17 cellular contexts compared by ENCODE assay signal in the genomic region with DNA sequence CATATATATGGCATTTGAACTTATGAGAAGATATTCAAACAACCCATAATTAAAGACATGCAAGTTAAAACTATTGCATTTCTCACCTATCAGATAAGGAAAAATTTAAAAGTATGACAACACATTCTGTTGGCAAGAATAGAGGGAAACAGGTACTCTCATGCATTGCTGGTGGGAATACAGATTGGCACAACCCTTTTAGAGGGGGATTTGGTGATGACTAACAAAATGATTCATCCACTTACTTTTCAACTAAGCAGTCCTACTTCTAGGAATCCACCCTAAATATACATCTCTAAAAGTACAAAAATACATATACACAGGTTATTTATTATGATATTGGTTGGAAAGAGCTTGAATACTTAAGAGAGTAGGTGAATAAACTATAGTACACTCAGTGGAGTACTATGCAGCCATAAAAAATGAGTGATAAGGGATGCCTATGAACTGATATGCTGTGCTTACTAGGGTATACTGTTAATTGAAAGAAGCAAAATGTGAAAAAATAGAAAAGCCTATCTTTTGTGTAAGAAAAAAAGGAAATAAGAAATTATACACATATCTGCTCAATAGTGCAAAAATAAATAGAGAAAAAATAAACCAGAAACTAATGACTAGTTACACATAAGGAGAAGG. TPM values are rescaled to one million over a fixed set of nuclear protein-coding genes. Genes with fewer than 3 reads are reported as not detected.
DNase-seq lines count a peak whose midpoint lies in the region; ATAC-seq, FAIRE-seq and TF ChIP-seq lines count a peak whose summit lies in the region.
"Had no signal": no experiment of that assay in that cellular context is flagged by ENCODE, and none has a peak within 500 bp of the region (broad histone marks: within the 10 kb centered on the region; RNA-seq: fewer than 3 reads in every experiment).

No MANE protein-coding gene starts in this region.

- peak; percentile 51 for FAIRE-seq in RCC 7860 (lab: Jason Lieb, UNC)
- no peak for FAIRE-seq in bronchial epithelial cell (lab: Jason Lieb, UNC)
- FAIRE-seq: GM12878, GM18507 had no signal

- no peak for TF ChIP-seq POLR2A in HCT116 (IDR thresholded peaks at IDR 0.05; ENCODE audit: borderline replicate concordance, extremely low read depth, insufficient read depth, insufficient read length)

- H3K9me2 ChIP-seq in HCT116 (ENCODE audit: insufficient read depth), result no peaks in the 10 kb centered on the region

- ATAC-seq in HCT116, result no peak
- no peak for ATAC-seq in thoracic aorta (ENCODE audit: insufficient number of reproducible peaks, low FRiP score, low read depth)
- ATAC-seq in GM18858 (IDR thresholded peaks at IDR 0.05; ENCODE audit: unreplicated experiment), result no peak
- ATAC-seq: GM12878 had no signal

- H3K9me3 ChIP-seq in HCT116 (ENCODE audit: control insufficient read depth in 1 of 2, insufficient read depth in 1 of 2, low read depth in 1 of 2, low read length in 2 of 2), result no peaks in the 10 kb centered on the region
- H3K9me3 ChIP-seq in thoracic aorta, result no peaks in the 10 kb centered on the region

- H3K4me1 ChIP-seq in HCT116 (ENCODE audit: control insufficient read depth in 1 of 2, insufficient read depth in 2 of 2, low read length in 2 of 2) (peaks cover 0 to 11% of the 10 kb centered on the region in 2 experiments; a peak in 3 of 4 replicates), thoracic aorta (ENCODE audit: control insufficient read depth in 1 of 2, low read depth in 2 of 2) (peaks cover 32 to 76% of the 10 kb centered on the region in 2 donors)

- H3K36me3 ChIP-seq in HCT116 (ENCODE audit: control insufficient read depth in 1 of 2, insufficient read depth in 2 of 2, low read length in 2 of 2) (no peaks in the 10 kb centered on the region), bronchial epithelial cell (ENCODE audit: control insufficient read depth, insufficient read depth, low read length) (no peaks in the 10 kb centered on the region), thoracic aorta (no peaks in the 10 kb centered on the region)
- H3K36me3 ChIP-seq: SJCRH30 had no signal

- no peak for TF ChIP-seq CTCF in HCT116 (IDR thresholded peaks at IDR 0.05 in 2 of 3, conservative IDR thresholded peaks at IDR 0.05 in 1 of 3; ENCODE audit: borderline replicate concordance in 1 of 3, insufficient read depth in 1 of 3, low read depth in 2 of 3, low read length in 2 of 3)
- TF ChIP-seq CTCF in bronchial epithelial cell (IDR thresholded peaks at IDR 0.05; ENCODE audit: insufficient read depth, low read length, severe bottlenecking), result no peak
- TF ChIP-seq CTCF in thoracic aorta (IDR thresholded peaks at IDR 0.05), result no peak

- H3K9ac ChIP-seq in HCT116 (ENCODE audit: low read length), result no peak overlapping the region

- POLR2A ChIA-PET in HCT116 (lab: Charles Lee), result no interaction called here

- no peak for TF ChIP-seq RAD21 in HCT116 (IDR thresholded peaks at IDR 0.05; ENCODE audit: low read depth)

- intact Hi-C loops in HCT116 (cut with micrococcal nuclease), result no loop called here

- no peaks in the 10 kb centered on the region for H4K20me1 ChIP-seq in HCT116 (ENCODE audit: insufficient read depth)

- no peaks in the 10 kb centered on the region for H3K79me2 ChIP-seq in HCT116 (ENCODE audit: insufficient read depth, low read length)

- no TSS peak for BruUV-seq in HCT116 (replicated peaks; lab: Mats Ljungman, UMichigan)

- no peak overlapping the region for H3K4me3 ChIP-seq in HCT116 (replicated peaks in 1 of 2; ENCODE audit: low read depth in 1 of 2, low read length in 2 of 2)
- no peak overlapping the region for H3K4me3 ChIP-seq in bronchial epithelial cell (ENCODE audit: low read depth, low read length)
- no peak overlapping the region for H3K4me3 ChIP-seq in thoracic aorta
- H3K4me3 ChIP-seq: GM12878, SJCRH30 had no signal

- RAD21 ChIA-PET in HCT116 (lab: Charles Lee; ENCODE audit: low non-redundant PET in 1 of 2, low total read pairs in 2 of 2, uncharacterized antibody in 2 of 2, unreplicated experiment in 2 of 2), result no interaction called here

- no peak for DNase-seq in HCT116 (ENCODE audit: low read depth, low spot score)
- peak; percentile 16 for DNase-seq in RCC 7860 (ENCODE audit: low spot score)
- DNase-seq in bronchial epithelial cell (ENCODE audit: low read depth), result peak; percentile 83
- DNase-seq in thoracic aorta (ENCODE audit: low spot score), result no peak
- DNase-seq in islet precursor cell, result no peak
- no peak for DNase-seq in activated CD4-positive, CD25-positive, alpha-beta regulatory T cell (lab: John Stamatoyannopoulos, UW)
- DNase-seq: CD4-positive, CD25-positive, alpha-beta regulatory T cell; DMS79; GDM1; MV-4-11; NCI-H187 treated with DMSO at 0.1 percent for 48 hours; NCI-H69; NK-92 treated with Interleukin-12 subunit alpha and Interleukin-12 subunit beta, amount 100 ng/mL, for 24 hours; SJCRH30 had no signal

- no peak overlapping the region for H3K27ac ChIP-seq in HCT116 (ENCODE audit: low read depth, low read length)
- peak overlapping the region; percentile 59 to 62 for H3K27ac ChIP-seq in thoracic aorta
- H3K27ac ChIP-seq: SJCRH30 had no signal

- H3K27me3 ChIP-seq in HCT116 (ENCODE audit: insufficient read depth, low read length) (no peaks in the 10 kb centered on the region), bronchial epithelial cell (ENCODE audit: control insufficient read depth, insufficient read depth, low read length) (no peaks in the 10 kb centered on the region), thoracic aorta (replicated peaks; ENCODE audit: insufficient read depth) (no peaks in the 10 kb centered on the region)
- H3K27me3 ChIP-seq: SJCRH30 had no signal

- H2AFZ ChIP-seq in HCT116 (ENCODE audit: low read depth, low read length, poor library complexity, severe bottlenecking), result peak overlapping the region; percentile 80

- CTCF ChIA-PET in HCT116 (lab: Charles Lee), result no interaction called here

- no peak overlapping the region for H3K4me2 ChIP-seq in HCT116 (ENCODE audit: low read length)

TF ChIP-seq in HCT116, 20 proteins besides CTCF, POLR2A, EP300 and RAD21 (continues in another document):
- TF ChIP-seq SIN3A (IDR thresholded peaks at IDR 0.05; ENCODE audit: low read depth), result no peak
- TF ChIP-seq EZH2phosphoT487 (IDR thresholded peaks at IDR 0.05; ENCODE audit: borderline replicate concordance), result no peak
- TF ChIP-seq TCF7L2 (IDR thresholded peaks at IDR 0.05; ENCODE audit: borderline replicate concordance, extremely low read depth, insufficient read depth, insufficient read length), result no peak
- TF ChIP-seq YY1 (IDR thresholded peaks at IDR 0.05; ENCODE audit: extremely low read depth, insufficient replicate concordance, low read depth, low read length), result no peak
- TF ChIP-seq, protein P1, sequence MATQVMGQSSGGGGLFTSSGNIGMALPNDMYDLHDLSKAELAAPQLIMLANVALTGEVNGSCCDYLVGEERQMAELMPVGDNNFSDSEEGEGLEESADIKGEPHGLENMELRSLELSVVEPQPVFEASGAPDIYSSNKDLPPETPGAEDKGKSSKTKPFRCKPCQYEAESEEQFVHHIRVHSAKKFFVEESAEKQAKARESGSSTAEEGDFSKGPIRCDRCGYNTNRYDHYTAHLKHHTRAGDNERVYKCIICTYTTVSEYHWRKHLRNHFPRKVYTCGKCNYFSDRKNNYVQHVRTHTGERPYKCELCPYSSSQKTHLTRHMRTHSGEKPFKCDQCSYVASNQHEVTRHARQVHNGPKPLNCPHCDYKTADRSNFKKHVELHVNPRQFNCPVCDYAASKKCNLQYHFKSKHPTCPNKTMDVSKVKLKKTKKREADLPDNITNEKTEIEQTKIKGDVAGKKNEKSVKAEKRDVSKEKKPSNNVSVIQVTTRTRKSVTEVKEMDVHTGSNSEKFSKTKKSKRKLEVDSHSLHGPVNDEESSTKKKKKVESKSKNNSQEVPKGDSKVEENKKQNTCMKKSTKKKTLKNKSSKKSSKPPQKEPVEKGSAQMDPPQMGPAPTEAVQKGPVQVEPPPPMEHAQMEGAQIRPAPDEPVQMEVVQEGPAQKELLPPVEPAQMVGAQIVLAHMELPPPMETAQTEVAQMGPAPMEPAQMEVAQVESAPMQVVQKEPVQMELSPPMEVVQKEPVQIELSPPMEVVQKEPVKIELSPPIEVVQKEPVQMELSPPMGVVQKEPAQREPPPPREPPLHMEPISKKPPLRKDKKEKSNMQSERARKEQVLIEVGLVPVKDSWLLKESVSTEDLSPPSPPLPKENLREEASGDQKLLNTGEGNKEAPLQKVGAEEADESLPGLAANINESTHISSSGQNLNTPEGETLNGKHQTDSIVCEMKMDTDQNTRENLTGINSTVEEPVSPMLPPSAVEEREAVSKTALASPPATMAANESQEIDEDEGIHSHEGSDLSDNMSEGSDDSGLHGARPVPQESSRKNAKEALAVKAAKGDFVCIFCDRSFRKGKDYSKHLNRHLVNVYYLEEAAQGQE (IDR thresholded peaks at IDR 0.05; ENCODE audit: low read depth), result no peak
- TF ChIP-seq, protein P2, sequence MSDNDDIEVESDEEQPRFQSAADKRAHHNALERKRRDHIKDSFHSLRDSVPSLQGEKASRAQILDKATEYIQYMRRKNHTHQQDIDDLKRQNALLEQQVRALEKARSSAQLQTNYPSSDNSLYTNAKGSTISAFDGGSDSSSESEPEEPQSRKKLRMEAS (IDR thresholded peaks at IDR 0.05), result no peak
- TF ChIP-seq, protein P3, sequence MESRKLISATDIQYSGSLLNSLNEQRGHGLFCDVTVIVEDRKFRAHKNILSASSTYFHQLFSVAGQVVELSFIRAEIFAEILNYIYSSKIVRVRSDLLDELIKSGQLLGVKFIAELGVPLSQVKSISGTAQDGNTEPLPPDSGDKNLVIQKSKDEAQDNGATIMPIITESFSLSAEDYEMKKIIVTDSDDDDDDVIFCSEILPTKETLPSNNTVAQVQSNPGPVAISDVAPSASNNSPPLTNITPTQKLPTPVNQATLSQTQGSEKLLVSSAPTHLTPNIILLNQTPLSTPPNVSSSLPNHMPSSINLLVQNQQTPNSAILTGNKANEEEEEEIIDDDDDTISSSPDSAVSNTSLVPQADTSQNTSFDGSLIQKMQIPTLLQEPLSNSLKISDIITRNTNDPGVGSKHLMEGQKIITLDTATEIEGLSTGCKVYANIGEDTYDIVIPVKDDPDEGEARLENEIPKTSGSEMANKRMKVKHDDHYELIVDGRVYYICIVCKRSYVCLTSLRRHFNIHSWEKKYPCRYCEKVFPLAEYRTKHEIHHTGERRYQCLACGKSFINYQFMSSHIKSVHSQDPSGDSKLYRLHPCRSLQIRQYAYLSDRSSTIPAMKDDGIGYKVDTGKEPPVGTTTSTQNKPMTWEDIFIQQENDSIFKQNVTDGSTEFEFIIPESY (IDR thresholded peaks at IDR 0.05; ENCODE audit: extremely low read depth, insufficient replicate concordance, low read length), result no peak
- TF ChIP-seq POLR2AphosphoS5 (IDR thresholded peaks at IDR 0.05; ENCODE audit: low read depth, low read length), result no peak
- TF ChIP-seq SP1 (IDR thresholded peaks at IDR 0.05; ENCODE audit: low read depth), result no peak
- TF ChIP-seq ZFX (IDR thresholded peaks at IDR 0.05), result no peak
- TF ChIP-seq EZH2 (IDR thresholded peaks at IDR 0.05), result no peak

RNA-seq across cellular contexts. Expression of a gene that starts 42.2 kb away (rescaled TPM):
- total RNA-seq in HCT116 (2021; ENCODE audit: unreplicated experiment), result 18.4 TPM
- 6.6 and 7.2 TPM in 2 replicates for polyA plus RNA-seq in HCT116 (2012)
- 3.3 and 4.7 TPM in 2 replicates for total RNA-seq in bronchial epithelial cell
- 10 to 100 TPM; 11.2 to 12.3 TPM for total RNA-seq in thoracic aorta

RNA-seq across cellular contexts. Expression of a gene that starts 42.3 kb away (rescaled TPM):
- total RNA-seq in HCT116 (2021; ENCODE audit: unreplicated experiment) (12.9 TPM), bronchial epithelial cell (11.1 and 18.7 TPM in 2 replicates), thoracic aorta (10 to 100 TPM; 11.4 to 16.2 TPM)
- polyA plus RNA-seq in HCT116 (2012), result 7.2 and 8.2 TPM in 2 replicates

Comparison
In these comparisons a context has a peak if more than half of its experiments do, and no peak if none do; other contexts are left out.
1. DNase-seq: peak in RCC 7860 (single experiment) and bronchial epithelial cell (single experiment); none in HCT116 (single experiment), thoracic aorta (single experiment), islet precursor cell (single experiment) and activated CD4-positive, CD25-positive, alpha-beta regulatory T cell (0 of 4).